ENCODE assay signal across 8 cellular contexts in genomic region chr12:107092669-107093546, GRCh38. TPM values are rescaled to one million over a fixed set of nuclear protein-coding genes. Genes with fewer than 3 reads are reported as not detected.
DNase-seq lines count a peak whose midpoint lies in the region; ATAC-seq and TF ChIP-seq lines count a peak whose summit lies in the region.

No MANE protein-coding gene starts in this region.

- DNase-seq in AG04449 (ENCODE audit: low read depth, low spot score) (no peak), T follicular helper cell (ENCODE audit: low read depth) (peak; percentile 69), anterior cingulate cortex (lab: John Stamatoyannopoulos, UW) (peak in 38 of 58 donors; percentile 11 to 70 (median 44)), iPS-NIHi11 (ENCODE audit: low spot score) (peak; percentile 25), smooth muscle cell (lab: John Stamatoyannopoulos, UW; ENCODE audit: unreplicated experiment) (no peak), epidermal melanocyte (ENCODE audit: insufficient read length, low spot score) (no peak)

- TF ChIP-seq CTCF in AG04449 (IDR thresholded peaks at IDR 0.05; ENCODE audit: insufficient read depth, low read length, missing control alignments) (no peak), smooth muscle cell (IDR thresholded peaks at IDR 0.05; ENCODE audit: borderline replicate concordance, insufficient read depth, poor library complexity, severe bottlenecking) (no peak)

- peak; percentile 12 for ATAC-seq in HG03342 (IDR thresholded peaks at IDR 0.05; ENCODE audit: unreplicated experiment)

- peak; percentile 39 for TF ChIP-seq POLR2A in GM18951 (IDR thresholded peaks at IDR 0.05; ENCODE audit: extremely low read depth, insufficient read depth, insufficient read length)

- peak overlapping the region; percentile 97 for H3K4me3 ChIP-seq in AG04449 (ENCODE audit: low read depth, low read length)
- peak overlapping the region; percentile 92 for H3K4me3 ChIP-seq in smooth muscle cell

- peaks cover 7% of the 10 kb centered on the region for H3F3A ChIP-seq in smooth muscle cell (ENCODE audit: low read depth)

- H3K4me1 ChIP-seq in smooth muscle cell (ENCODE audit: low read depth): peaks cover 8% of the 10 kb centered on the region

- WGBS in smooth muscle cell (ENCODE audit: low lambda C conversion rate): 1% methylated on average over 82 of the region's 83 CpGs

- no peaks in the 10 kb centered on the region for H3K27me3 ChIP-seq in smooth muscle cell (ENCODE audit: low read depth)

- peaks cover 44% of the 10 kb centered on the region for H4K20me1 ChIP-seq in smooth muscle cell (ENCODE audit: low read depth)

- H3K36me3 ChIP-seq in smooth muscle cell (ENCODE audit: low read depth): no peaks in the 10 kb centered on the region

- H2AFZ ChIP-seq in smooth muscle cell (ENCODE audit: low read depth): peak overlapping the region; percentile 62

- in situ Hi-C loops in GM18951 (cut with MboI; ENCODE audit: low sequenced_read_pairs, unreplicated experiment): no loop called here

- H3K79me2 ChIP-seq in smooth muscle cell (ENCODE audit: low read depth): peaks cover 38% of the 10 kb centered on the region

- no peaks in the 10 kb centered on the region for H3K9me3 ChIP-seq in smooth muscle cell (replicated peaks; ENCODE audit: low read depth)

- peak overlapping the region; percentile 100 for H3K27ac ChIP-seq in smooth muscle cell (ENCODE audit: low read depth)

- H3K4me2 ChIP-seq in smooth muscle cell: peak overlapping the region; percentile 90

- CTCF ChIA-PET in AG04449 (lab: Yijun Ruan, JAX): interaction anchor here (0.6 to 7.7 kb wide), 19 partner anchors 9 to 516 kb away, joined by 3 to 88 read pairs (median 6); partner anchors contain the start of gene MTERF2

- H3K9ac ChIP-seq in smooth muscle cell (ENCODE audit: low read depth): peak overlapping the region; percentile 100

- POLR2A ChIA-PET in AG04449 (lab: Yijun Ruan, JAX): interaction anchor here (0.7 to 4.2 kb wide), 3 partner anchors 104 to 319 kb away, joined by 3 to 25 read pairs (median 4); partner anchors contain the start of gene TMEM263

RNA-seq across cellular contexts. Expression of gene CRY1, which starts 0.4 kb away (rescaled TPM):
- 28.2 and 30.6 TPM in 2 replicates for total RNA-seq in smooth muscle cell
- polyA plus RNA-seq in smooth muscle cell: 19.9 and 26.0 TPM in 2 replicates

Comparison
In these comparisons a context has a peak if more than half of its experiments do, and no peak if none do; other contexts are left out.
1. DNase-seq: peak in T follicular helper cell (single experiment), anterior cingulate cortex (38 of 58) and iPS-NIHi11 (single experiment); none in AG04449 (single experiment), smooth muscle cell (single experiment) and epidermal melanocyte (single experiment).